In the genomic region with DNA sequence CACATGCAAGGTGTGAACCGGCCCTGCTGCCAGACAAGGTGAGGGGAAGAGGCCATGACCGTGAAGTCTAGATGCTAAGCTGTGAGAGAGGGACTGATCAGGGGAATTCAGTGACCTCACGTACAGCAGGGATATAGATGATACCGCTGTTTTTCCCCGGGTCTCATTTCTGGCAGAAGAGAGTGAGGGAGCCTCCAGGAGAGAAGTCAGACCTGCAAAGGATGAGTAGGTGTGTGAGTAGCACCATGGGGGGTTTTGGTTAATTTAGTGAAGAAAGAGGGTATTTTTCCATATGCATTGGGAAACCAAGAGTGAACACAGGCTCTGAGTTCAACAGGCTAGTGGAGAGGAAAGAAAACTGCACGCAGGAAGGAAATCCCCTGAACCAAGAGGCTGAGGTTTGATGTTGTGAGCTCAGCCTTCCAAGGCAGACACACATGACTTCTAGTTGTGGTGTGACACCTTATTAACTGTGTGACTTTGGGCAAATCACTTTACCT, we compare ENCODE assay signal across 15 cellular contexts.
DNase-seq lines count a peak whose midpoint lies in the region; ATAC-seq lines count a peak whose summit lies in the region.
"Had no signal": no experiment of that assay in that cellular context is flagged by ENCODE, and none has a peak within 500 bp of the region (broad histone marks: within the 10 kb centered on the region; RNA-seq: fewer than 3 reads in every experiment).

No MANE protein-coding gene starts in this region.

- peak; percentile 49 for ATAC-seq in GM18907 (IDR thresholded peaks at IDR 0.05; ENCODE audit: unreplicated experiment)
- ATAC-seq in HG02623 (IDR thresholded peaks at IDR 0.05; ENCODE audit: unreplicated experiment), result peak; percentile 50
- peak; percentile 51 for ATAC-seq in HG03571 (IDR thresholded peaks at IDR 0.05; ENCODE audit: unreplicated experiment)
- no peak for ATAC-seq in HG03135 (IDR thresholded peaks at IDR 0.05; ENCODE audit: unreplicated experiment)
- ATAC-seq: HCT116, K562, psoas muscle had no signal

- no peak overlapping the region for H3K27ac ChIP-seq in BLaER1 treated with 17β-estradiol and CSF1 and Interleukin-3, amounts not matched to agents 10 nM and 100 nM
- H3K27ac ChIP-seq: psoas muscle had no signal

- DNase-seq in NCI-H82 (lab: John Stamatoyannopoulos, UW) (no peak), DMS153 treated with DMSO at 0.1 percent for 48 hours (lab: John Stamatoyannopoulos, UW; ENCODE audit: unreplicated experiment) (no peak), GF-D8 (lab: John Stamatoyannopoulos, UW) (no peak)
- DNase-seq: activated CD4-positive, CD25-positive, alpha-beta regulatory T cell treated with anti-CD3 and anti-CD28 coated beads, Interleukin-2, amount 50 U/mL, for 72 hours; endodermal cell; mesenchymal stem cell; NCI-H2171; psoas muscle had no signal

- peak overlapping the region in 6 of 11 experiments; percentile 40 to 77 (median 61); a peak in 11 of 22 replicates for H3K4me2 ChIP-seq in BLaER1 treated with 17β-estradiol and CSF1 and Interleukin-3, amounts not matched to agents 10 nM and 100 nM

- no peak overlapping the region for H3K4me3 ChIP-seq in BLaER1 treated with 17β-estradiol and CSF1 and Interleukin-3, amounts not matched to agents 10 nM and 100 nM
- H3K4me3 ChIP-seq: K562, psoas muscle had no signal

- H3K27me3 ChIP-seq in BLaER1 treated with 17β-estradiol and CSF1 and Interleukin-3, amounts not matched to agents 10 nM and 100 nM, result no peaks in the 10 kb centered on the region

- no peaks in the 10 kb centered on the region for H3K36me3 ChIP-seq in BLaER1 treated with 17β-estradiol and CSF1 and Interleukin-3, amounts not matched to agents 10 nM and 100 nM

- peaks cover 0 to 11% (median 6%) of the 10 kb centered on the region in 11 experiments; a peak in 7 of 22 replicates for H3K9me3 ChIP-seq in BLaER1 treated with 17β-estradiol and CSF1 and Interleukin-3, amounts not matched to agents 10 nM and 100 nM (replicated peaks in 1 of 11)
- H3K9me3 ChIP-seq: psoas muscle had no signal

- H4K20me1 ChIP-seq in BLaER1 treated with 17β-estradiol and CSF1 and Interleukin-3, amounts not matched to agents 10 nM and 100 nM, result no peaks in the 10 kb centered on the region

- peaks cover 0 to 22% (median 17%) of the 10 kb centered on the region in 10 experiments; a peak in 14 of 20 replicates for H3K4me1 ChIP-seq in BLaER1 treated with 17β-estradiol and CSF1 and Interleukin-3, amounts not matched to agents 10 nM and 100 nM
- H3K4me1 ChIP-seq: psoas muscle had no signal

- no peak overlapping the region for H3K9ac ChIP-seq in BLaER1 treated with 17β-estradiol and CSF1 and Interleukin-3, amounts not matched to agents 10 nM and 100 nM
